10 cellular contexts compared by ENCODE assay signal in genomic region chr9:70229579-70229978, GRCh38. TPM values are rescaled to one million over a fixed set of nuclear protein-coding genes. Genes with fewer than 3 reads are reported as not detected.
DNase-seq lines count a peak whose midpoint lies in the region; ATAC-seq and TF ChIP-seq lines count a peak whose summit lies in the region.
"Had no signal": no experiment of that assay in that cellular context is flagged by ENCODE, and none has a peak within 500 bp of the region (broad histone marks: within the 10 kb centered on the region; RNA-seq: fewer than 3 reads in every experiment).

No MANE protein-coding gene starts in this region.

- H3K9me2 ChIP-seq in MM.1S (replicated peaks; ENCODE audit: insufficient read depth, low read length), result no peaks in the 10 kb centered on the region

- no peak overlapping the region for H3K4me2 ChIP-seq in MM.1S (ENCODE audit: low read depth, low read length)

- H3K4me3 ChIP-seq in MM.1S (ENCODE audit: low read length), result no peak overlapping the region
- H3K4me3 ChIP-seq in astrocyte of the spinal cord (ENCODE audit: low read depth, low read length), result no peak overlapping the region
- H3K4me3 ChIP-seq: spleen had no signal

- no peaks in the 10 kb centered on the region for H3K36me3 ChIP-seq in MM.1S (replicated peaks; ENCODE audit: insufficient read depth, low read length)
- H3K36me3 ChIP-seq: spleen had no signal

- no peaks in the 10 kb centered on the region for H3K9me3 ChIP-seq in MM.1S (replicated peaks; ENCODE audit: insufficient read depth, low read length)
- H3K9me3 ChIP-seq: spleen had no signal

- DNase-seq in COLO829 (ENCODE audit: low spot score) (peak; percentile 47), MM.1S (no peak), astrocyte of the spinal cord (ENCODE audit: low read depth, low spot score) (peak; percentile 57), lung microvascular endothelial cell (ENCODE audit: low read depth in 2 of 2) (peak; percentile 5 to 32), substantia nigra (lab: John Stamatoyannopoulos, UW) (no peak)
- DNase-seq in activated CD4-positive, alpha-beta T cell treated with anti-CD3 and anti-CD28 coated beads, Interleukin-2, amount 50 U/mL, for 1 hour, result no peak
- no peak for DNase-seq in stimulated activated CD4-positive, alpha-beta T cell treated with anti-CD3 and anti-CD28 coated beads, Interleukin-4, amount 100 ng/mL, for 1 hour
- DNase-seq: activated B cell treated with CpG ODN at 0.5 μM for 24 hours, spleen had no signal

- no peaks in the 10 kb centered on the region for H3K27me3 ChIP-seq in MM.1S (replicated peaks; ENCODE audit: insufficient read depth, low read length)
- H3K27me3 ChIP-seq: spleen had no signal

- H3K79me2 ChIP-seq in MM.1S (ENCODE audit: low read length), result no peaks in the 10 kb centered on the region

- H3K27ac ChIP-seq in MM.1S (ENCODE audit: low read length), result no peak overlapping the region
- no peak overlapping the region for H3K27ac ChIP-seq in substantia nigra (ENCODE audit: low read depth, low read length, poor library complexity, severe bottlenecking)
- H3K27ac ChIP-seq: spleen had no signal

- no peaks in the 10 kb centered on the region for H3K4me1 ChIP-seq in MM.1S (ENCODE audit: low read length)
- H3K4me1 ChIP-seq: spleen had no signal

- no peak overlapping the region for H3K9ac ChIP-seq in MM.1S (ENCODE audit: low read length)

- H4K20me1 ChIP-seq in MM.1S (ENCODE audit: insufficient read depth, low read length), result no peaks in the 10 kb centered on the region

- TF ChIP-seq CTCF in MM.1S (IDR thresholded peaks at IDR 0.05; ENCODE audit: low read length) (peak; percentile 28), astrocyte of the spinal cord (IDR thresholded peaks at IDR 0.05; ENCODE audit: low read depth, low read length) (peak; percentile 28)

- ATAC-seq in HG02885 (IDR thresholded peaks at IDR 0.05; ENCODE audit: poor library complexity, unreplicated experiment), result no peak

- in situ Hi-C loops in astrocyte of the spinal cord (cut with HindIII; ENCODE audit: low sequenced_read_pairs), result no loop called here

- H3F3A ChIP-seq in MM.1S (ENCODE audit: insufficient read depth, low read length), result no peaks in the 10 kb centered on the region

- no peak overlapping the region for H2AFZ ChIP-seq in MM.1S (ENCODE audit: low read length)

RNA-seq across cellular contexts. Expression of gene SMC5, which starts 29.2 kb away (rescaled TPM):
- 12.2 and 14.7 TPM in 2 replicates for total RNA-seq in lung microvascular endothelial cell

Comparison
In these comparisons a context has a peak if more than half of its experiments do, and no peak if none do; other contexts are left out.
1. DNase-seq: peak in COLO829 (single experiment), astrocyte of the spinal cord (single experiment) and lung microvascular endothelial cell (2 of 2); none in MM.1S (single experiment), substantia nigra (0 of 49), activated CD4-positive, alpha-beta T cell treated with anti-CD3 and anti-CD28 coated beads, Interleukin-2, amount 50 U/mL, for 1 hour (single experiment) and stimulated activated CD4-positive, alpha-beta T cell treated with anti-CD3 and anti-CD28 coated beads, Interleukin-4, amount 100 ng/mL, for 1 hour (single experiment).